ENCODE assay signal across 19 cellular contexts in the genomic region with DNA sequence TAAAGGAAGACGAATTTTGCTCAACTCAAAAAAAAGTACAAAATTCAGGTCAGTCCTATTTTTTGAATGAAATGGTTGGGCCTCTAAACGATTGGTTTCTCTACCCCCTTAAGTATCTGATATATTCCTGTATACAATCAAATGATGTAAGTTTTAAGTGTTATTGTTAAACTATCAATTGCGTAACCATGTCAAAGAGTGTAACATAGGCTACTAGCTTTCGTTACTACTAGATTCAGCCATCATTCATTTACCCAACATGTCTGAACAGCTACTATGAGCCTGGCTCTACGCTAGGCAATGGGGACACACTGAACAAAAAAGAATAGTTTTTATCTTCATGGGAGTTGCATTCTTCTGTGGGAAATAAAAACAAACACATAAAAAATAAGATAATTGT. TPM values are rescaled to one million over a fixed set of nuclear protein-coding genes. Genes with fewer than 3 reads are reported as not detected.
DNase-seq lines count a peak whose midpoint lies in the region; ATAC-seq and TF ChIP-seq lines count a peak whose summit lies in the region.
"Had no signal": no experiment of that assay in that cellular context is flagged by ENCODE, and none has a peak within 500 bp of the region (broad histone marks: within the 10 kb centered on the region; RNA-seq: fewer than 3 reads in every experiment).

No MANE protein-coding gene starts in this region.

- H4K91ac ChIP-seq in mesenchymal stem cell (ENCODE audit: low read length): no peak overlapping the region

- H3K4ac ChIP-seq in mesenchymal stem cell (ENCODE audit: low read depth in 1 of 2, low read length in 2 of 2): no peak overlapping the region

- H3K23ac ChIP-seq in mesenchymal stem cell (ENCODE audit: low read length in 2 of 2): no peak overlapping the region

- H2AFZ ChIP-seq in DND-41 (ENCODE audit: low read depth, low read length) (no peak overlapping the region), mesenchymal stem cell (ENCODE audit: low read depth, low read length) (no peak overlapping the region)

- peak overlapping the region; percentile 90 to 99 (median 98) for H3K4me3 Mint-ChIP-seq in brain
- H3K4me3 Mint-ChIP-seq in activated T-helper 2 cell treated with anti-CD3 and anti-CD28 coated beads, Interferon-gamma antibody, Interleukin-2, Interleukin-4, amounts not matched to agents 10 μg/mL and 5 μg/mL and 100 μg/mL, durations not matched to agents 14 hours and 24 hours and 36 hours (ENCODE audit: low read depth): no peak overlapping the region
- H3K4me3 Mint-ChIP-seq: activated B cell treated with CpG ODN at 0.5 μM for 24 hours had no signal

- H3K9ac ChIP-seq in DND-41 (ENCODE audit: low read depth, low read length) (no peak overlapping the region), mesenchymal stem cell (ENCODE audit: low read length) (no peak overlapping the region)

- WGBS in mesenchymal stem cell: 89% methylated on average over 4 of the region's 5 CpGs

- H3K79me1 ChIP-seq in mesenchymal stem cell (replicated peaks; ENCODE audit: low read length, poor library complexity, severe bottlenecking): no peaks in the 10 kb centered on the region

- H3K36me3 ChIP-seq in DND-41 (ENCODE audit: insufficient read depth, low read length): no peaks in the 10 kb centered on the region; the same call in 1 of the 2 replicates
- H3K36me3 ChIP-seq in mesenchymal stem cell (ENCODE audit: control insufficient read depth in 1 of 2, insufficient read depth in 2 of 2, low read depth in 1 of 2, low read length in 2 of 2): peaks cover 6 to 9% of the 10 kb centered on the region in 2 experiments
- H3K36me3 ChIP-seq: left lung had no signal

- no peak overlapping the region for H2BK15ac ChIP-seq in mesenchymal stem cell (ENCODE audit: low read depth, poor library complexity, severe bottlenecking)

- H3K27ac Mint-ChIP-seq in brain: peak overlapping the region; percentile 9 to 100 (median 87)
- H3K27ac Mint-ChIP-seq in activated T-helper 2 cell treated with anti-CD3 and anti-CD28 coated beads, Interferon-gamma antibody, Interleukin-2, Interleukin-4, amounts not matched to agents 10 μg/mL and 5 μg/mL and 100 μg/mL, durations not matched to agents 14 hours and 24 hours and 36 hours: no peak overlapping the region
- H3K27ac Mint-ChIP-seq: activated B cell treated with CpG ODN at 0.5 μM for 24 hours had no signal

- peaks cover 36% of the 10 kb centered on the region for H3K36me3 Mint-ChIP-seq in brain
- H3K36me3 Mint-ChIP-seq in activated T-helper 2 cell treated with anti-CD3 and anti-CD28 coated beads, Interferon-gamma antibody, Interleukin-2, Interleukin-4, amounts not matched to agents 10 μg/mL and 5 μg/mL and 100 μg/mL, durations not matched to agents 14 hours and 24 hours and 36 hours (ENCODE audit: low read depth): peaks cover 13% of the 10 kb centered on the region

- peaks cover 80% of the 10 kb centered on the region for H3K79me2 ChIP-seq in DND-41 (ENCODE audit: insufficient read depth, low read length)

- peaks cover 50% of the 10 kb centered on the region for H3K4me1 Mint-ChIP-seq in brain
- peaks cover 30% of the 10 kb centered on the region for H3K4me1 Mint-ChIP-seq in activated T-helper 2 cell treated with anti-CD3 and anti-CD28 coated beads, Interferon-gamma antibody, Interleukin-2, Interleukin-4, amounts not matched to agents 10 μg/mL and 5 μg/mL and 100 μg/mL, durations not matched to agents 14 hours and 24 hours and 36 hours (ENCODE audit: low read depth)

- no peak overlapping the region for H2BK12ac ChIP-seq in mesenchymal stem cell (ENCODE audit: low read length in 2 of 2)

- no peak overlapping the region for H3K27ac ChIP-seq in DND-41 (ENCODE audit: low read length)
- no peak overlapping the region for H3K27ac ChIP-seq in mesenchymal stem cell (ENCODE audit: low read length, poor library complexity, severe bottlenecking)
- H3K27ac ChIP-seq: left lung had no signal

- H3K18ac ChIP-seq in mesenchymal stem cell (ENCODE audit: low read depth in 1 of 2, low read length in 2 of 2): no peak overlapping the region

- H3K27me3 ChIP-seq in DND-41 (ENCODE audit: insufficient read depth, low read length, poor library complexity) (no peaks in the 10 kb centered on the region), mesenchymal stem cell (ENCODE audit: control insufficient read depth in 1 of 2, insufficient read depth in 1 of 2, low read length in 2 of 2) (no peaks in the 10 kb centered on the region)
- H3K27me3 ChIP-seq: left lung had no signal

- H3K4me2 ChIP-seq in DND-41 (ENCODE audit: insufficient read depth, low read length): peak overlapping the region; percentile 79; the same call in 1 of the 2 replicates
- H3K4me2 ChIP-seq in mesenchymal stem cell (ENCODE audit: low read length, poor library complexity, severe bottlenecking): no peak overlapping the region

- ATAC-seq in DND-41 (ENCODE audit: insufficient read depth, low read depth): no peak
- ATAC-seq in HG03342 (IDR thresholded peaks at IDR 0.05; ENCODE audit: unreplicated experiment): no peak
- ATAC-seq: left lung, Panc1 had no signal

- no peak for DNase-seq in DND-41
- peak; percentile 67 for DNase-seq in MV-4-11 (lab: John Stamatoyannopoulos, UW)
- DNase-seq in mesenchymal stem cell: peak; percentile 51
- no peak for DNase-seq in activated T-helper 2 cell treated with anti-CD3 and anti-CD28 coated beads, Interferon-gamma antibody, Interleukin-2, Interleukin-4, amounts not matched to agents 10 μg/mL and 5 μg/mL and 100 μg/mL, durations not matched to agents 14 hours and 24 hours and 36 hours (ENCODE audit: low spot score)
- DNase-seq in islet precursor cell: no peak
- no peak for DNase-seq in GM19238 (ENCODE audit: insufficient read length, low spot score)
- DNase-seq: activated B cell treated with CpG ODN at 0.5 μM for 24 hours; activated effector memory CD4-positive, alpha-beta T cell treated with anti-CD3 and anti-CD28 coated beads, Interleukin-2, amount 50 U/mL, for 16 hours; aorta; Calu3; cortex of kidney; GF-D8; KBM-7; left lung; NCI-H510A; T-helper 1 cell had no signal

- no peak overlapping the region for H2BK120ac ChIP-seq in mesenchymal stem cell (ENCODE audit: low read depth, low read length)

- H3K9me3 ChIP-seq in DND-41 (ENCODE audit: insufficient read depth, low read length, severe bottlenecking): no peaks in the 10 kb centered on the region
- H3K9me3 ChIP-seq in mesenchymal stem cell (ENCODE audit: control insufficient read depth, low read length): no peaks in the 10 kb centered on the region
- H3K9me3 ChIP-seq: left lung had no signal

- no peak for TF ChIP-seq CTCF in DND-41 (IDR thresholded peaks at IDR 0.05; ENCODE audit: borderline replicate concordance, extremely low read depth, low read length, poor library complexity, severe bottlenecking)
- TF ChIP-seq CTCF in brain (conservative IDR thresholded peaks at IDR 0.05): no peak

- H4K8ac ChIP-seq in mesenchymal stem cell (ENCODE audit: low read length): no peak overlapping the region

- no peaks in the 10 kb centered on the region for H3K9me3 Mint-ChIP-seq in brain
- no peaks in the 10 kb centered on the region for H3K9me3 Mint-ChIP-seq in activated T-helper 2 cell treated with anti-CD3 and anti-CD28 coated beads, Interferon-gamma antibody, Interleukin-2, Interleukin-4, amounts not matched to agents 10 μg/mL and 5 μg/mL and 100 μg/mL, durations not matched to agents 14 hours and 24 hours and 36 hours
- H3K9me3 Mint-ChIP-seq: activated B cell treated with CpG ODN at 0.5 μM for 24 hours had no signal

- intact Hi-C loops in activated T-helper 2 cell treated with anti-CD3 and anti-CD28 coated beads, Interferon-gamma antibody, Interleukin-2, Interleukin-4, amounts not matched to agents 10 μg/mL and 5 μg/mL and 100 μg/mL, durations not matched to agents 14 hours and 24 hours and 36 hours (cut with micrococcal nuclease): no loop called here

- H2BK5ac ChIP-seq in mesenchymal stem cell (ENCODE audit: low read depth, low read length, poor library complexity, severe bottlenecking): no peak overlapping the region

- no peak overlapping the region for H3K14ac ChIP-seq in mesenchymal stem cell (ENCODE audit: low read length in 2 of 2)

- no peak overlapping the region for H2AK5ac ChIP-seq in mesenchymal stem cell (ENCODE audit: low read length, severe bottlenecking)

- H4K20me1 ChIP-seq in DND-41 (ENCODE audit: insufficient read depth, low read length): peaks cover 27% of the 10 kb centered on the region; the same call in 1 of the 2 replicates

- H3K4me3 ChIP-seq in DND-41 (ENCODE audit: low read depth in 1 of 2, low read length in 2 of 2) (no peak overlapping the region), mesenchymal stem cell (ENCODE audit: insufficient read depth in 1 of 2, low read depth in 1 of 2, low read length in 2 of 2) (no peak overlapping the region)
- H3K4me3 ChIP-seq: left lung had no signal

- peaks cover 29% of the 10 kb centered on the region for H3K4me1 ChIP-seq in DND-41 (ENCODE audit: insufficient read depth, low read length)
- peaks cover 12% of the 10 kb centered on the region for H3K4me1 ChIP-seq in mesenchymal stem cell (ENCODE audit: control insufficient read depth, insufficient read depth, low read depth, low read length)

- peaks cover 5% of the 10 kb centered on the region for H3K27me3 Mint-ChIP-seq in brain
- H3K27me3 Mint-ChIP-seq in activated T-helper 2 cell treated with anti-CD3 and anti-CD28 coated beads, Interferon-gamma antibody, Interleukin-2, Interleukin-4, amounts not matched to agents 10 μg/mL and 5 μg/mL and 100 μg/mL, durations not matched to agents 14 hours and 24 hours and 36 hours (ENCODE audit: low read depth): no peaks in the 10 kb centered on the region
- H3K27me3 Mint-ChIP-seq: activated B cell treated with CpG ODN at 0.5 μM for 24 hours had no signal

RNA-seq across cellular contexts. Expression of a gene that starts 3.3 kb away (rescaled TPM):
- 109 TPM for polyA plus RNA-seq in brain (ENCODE audit: insufficient read depth, low read depth, low replicate concordance)
- 121 TPM for polyA plus RNA-seq in mesenchymal stem cell (2013, experiment 1 of 2)
- 123 TPM for polyA plus RNA-seq in mesenchymal stem cell (2013, experiment 2 of 2)
- total RNA-seq in activated T-helper 2 cell treated with anti-CD3 and anti-CD28 coated beads, Interferon-gamma antibody, Interleukin-2, Interleukin-4, amounts not matched to agents 10 μg/mL and 5 μg/mL and 100 μg/mL, durations not matched to agents 14 hours and 24 hours and 36 hours: 74.6 and 89.5 TPM in 2 replicates

RNA-seq across cellular contexts. Expression of a gene that starts 30.1 kb away (rescaled TPM):
- polyA plus RNA-seq in brain (ENCODE audit: insufficient read depth, low read depth, low replicate concordance): 72.4 TPM
- polyA plus RNA-seq in mesenchymal stem cell (2013, experiment 1 of 2): 42.8 TPM
- 43.4 TPM for polyA plus RNA-seq in mesenchymal stem cell (2013, experiment 2 of 2)
- 63.1 and 67.1 TPM in 2 replicates for total RNA-seq in activated T-helper 2 cell treated with anti-CD3 and anti-CD28 coated beads, Interferon-gamma antibody, Interleukin-2, Interleukin-4, amounts not matched to agents 10 μg/mL and 5 μg/mL and 100 μg/mL, durations not matched to agents 14 hours and 24 hours and 36 hours

Comparison
In these comparisons a context has a peak if more than half of its experiments do, and no peak if none do; other contexts are left out.
1. DNase-seq: peak in MV-4-11 (single experiment) and mesenchymal stem cell (single experiment); none in DND-41 (single experiment), activated T-helper 2 cell treated with anti-CD3 and anti-CD28 coated beads, Interferon-gamma antibody, Interleukin-2, Interleukin-4, amounts not matched to agents 10 μg/mL and 5 μg/mL and 100 μg/mL, durations not matched to agents 14 hours and 24 hours and 36 hours (single experiment), islet precursor cell (single experiment) and GM19238 (single experiment).